Comparison of ENCODE assay signal across 9 cellular contexts in the genomic region with DNA sequence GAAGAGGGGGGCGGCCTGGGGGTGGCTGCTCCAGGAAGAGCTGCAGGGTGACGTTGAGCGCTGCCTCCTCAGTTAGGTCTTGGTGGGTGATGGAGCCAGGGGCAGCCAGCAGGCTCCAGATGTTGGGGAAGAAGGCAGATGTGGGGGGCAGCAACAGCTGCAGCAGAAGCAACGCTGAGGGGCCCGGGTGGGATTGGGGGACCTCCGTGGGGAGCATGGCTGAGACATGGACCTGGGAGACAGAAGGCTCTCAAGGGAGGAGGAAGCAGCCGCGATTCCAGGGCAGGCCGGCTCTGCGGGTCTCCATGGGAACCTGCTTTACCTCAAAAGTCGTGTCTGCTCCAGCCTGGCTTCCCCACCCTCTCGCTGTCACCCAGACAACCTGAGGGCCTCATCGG. TPM values are rescaled to one million over a fixed set of nuclear protein-coding genes. Genes with fewer than 3 reads are reported as not detected.
DNase-seq lines count a peak whose midpoint lies in the region; ATAC-seq, FAIRE-seq and TF ChIP-seq lines count a peak whose summit lies in the region.
"Had no signal": no experiment of that assay in that cellular context is flagged by ENCODE, and none has a peak within 500 bp of the region (broad histone marks: within the 10 kb centered on the region; RNA-seq: fewer than 3 reads in every experiment).

No MANE protein-coding gene starts in this region.

- no peaks in the 10 kb centered on the region for H3K4me1 Mint-ChIP-seq in endothelial cell (ENCODE audit: unreplicated experiment)

- H3K4me1 ChIP-seq in endocrine pancreas (ENCODE audit: control insufficient read depth, insufficient read depth, low read length) (no peaks in the 10 kb centered on the region), skeletal muscle tissue (ENCODE audit: control insufficient read depth in 3 of 3, insufficient read depth in 3 of 3, low read length in 3 of 3) (peaks cover 13 to 32% (median 27%) of the 10 kb centered on the region in 3 donors)

- no peaks in the 10 kb centered on the region for H3K9me3 ChIP-seq in endocrine pancreas (ENCODE audit: control insufficient read depth, low read length)
- H3K9me3 ChIP-seq in skeletal muscle tissue (ENCODE audit: control insufficient read depth in 3 of 3, low read length in 3 of 3), result no peaks in the 10 kb centered on the region

- DNase-seq in NCI-H748 treated with DMSO at 0.1 percent for 48 hours (lab: John Stamatoyannopoulos, UW) (peak; percentile 46), frontal cortex (ENCODE audit: low spot score in 2 of 2) (no peak), endothelial cell (ENCODE audit: low spot score) (no peak)
- DNase-seq in activated effector memory CD4-positive, alpha-beta T cell treated with anti-CD3 and anti-CD28 coated beads, Interleukin-2, amount 50 U/mL, for 16 hours, result no peak

- no peaks in the 10 kb centered on the region for H3K36me3 ChIP-seq in endocrine pancreas (ENCODE audit: control insufficient read depth, insufficient read depth, low read length)
- peaks cover 24 to 31% (median 28%) of the 10 kb centered on the region in 3 donors for H3K36me3 ChIP-seq in skeletal muscle tissue (ENCODE audit: control insufficient read depth in 3 of 3, insufficient read depth in 3 of 3, low read length in 3 of 3)

- FAIRE-seq in frontal cortex (lab: Jason Lieb, UNC), result no peak

- H3K9ac ChIP-seq in endocrine pancreas (ENCODE audit: control insufficient read depth, insufficient read depth, low read length) (peak overlapping the region; percentile 61), skeletal muscle tissue (ENCODE audit: low read depth in 1 of 3, low read length in 3 of 3) (peak overlapping the region; percentile 79 to 86 (median 84))

- no peaks in the 10 kb centered on the region for H3K9me3 Mint-ChIP-seq in endothelial cell (ENCODE audit: unreplicated experiment)

- no peaks in the 10 kb centered on the region for H3K36me3 Mint-ChIP-seq in endothelial cell (ENCODE audit: low read depth, unreplicated experiment)

- H3K4me3 ChIP-seq in endocrine pancreas (ENCODE audit: control insufficient read depth, insufficient read depth, low read length) (no peak overlapping the region), skeletal muscle tissue (ENCODE audit: low read length in 3 of 3) (peak overlapping the region; percentile 65 to 74 (median 71))

- no peak overlapping the region for H3K4me3 Mint-ChIP-seq in endothelial cell (ENCODE audit: unreplicated experiment)

- H3K27me3 ChIP-seq in endocrine pancreas (ENCODE audit: control insufficient read depth, insufficient read depth, low read length) (no peaks in the 10 kb centered on the region), skeletal muscle tissue (ENCODE audit: control insufficient read depth in 3 of 3, insufficient read depth in 3 of 3, low read length in 3 of 3) (no peaks in the 10 kb centered on the region)

- no peak overlapping the region for H3K27ac Mint-ChIP-seq in endothelial cell (ENCODE audit: unreplicated experiment)

- peak overlapping the region; percentile 89 for H3K27ac ChIP-seq in skeletal muscle tissue (ENCODE audit: low read depth, low read length)

- peak; percentile 3 for ATAC-seq in GM18498 (IDR thresholded peaks at IDR 0.05; ENCODE audit: unreplicated experiment)
- ATAC-seq in HG03571 (IDR thresholded peaks at IDR 0.05; ENCODE audit: unreplicated experiment), result no peak

- no peak for TF ChIP-seq CTCF in endothelial cell (IDR thresholded peaks at IDR 0.05; ENCODE audit: unreplicated experiment)

- H3K27me3 Mint-ChIP-seq in endothelial cell (ENCODE audit: unreplicated experiment), result peaks cover 2% of the 10 kb centered on the region

RNA-seq across cellular contexts. Expression of a gene that starts 0.6 kb away (rescaled TPM):
- 1.0 TPM for total RNA-seq in skeletal muscle tissue
- under 0.01 TPM for total RNA-seq in frontal cortex
- 0.74 TPM for total RNA-seq in endothelial cell (ENCODE audit: unreplicated experiment)
- total RNA-seq: SK-MEL-5 had no signal

RNA-seq across cellular contexts. Expression of a gene that starts 14.1 kb away (rescaled TPM):
- total RNA-seq in skeletal muscle tissue (1.0 TPM), frontal cortex (0.82 TPM), endothelial cell (ENCODE audit: unreplicated experiment) (2.4 TPM)

RNA-seq across cellular contexts. Expression of a gene that starts 19.0 kb away (rescaled TPM):
- 42.3 TPM for total RNA-seq in skeletal muscle tissue
- 34.6 TPM for total RNA-seq in frontal cortex
- 53.0 TPM for total RNA-seq in endothelial cell (ENCODE audit: unreplicated experiment)

RNA-seq across cellular contexts. Expression of a gene that starts 30.2 kb away (rescaled TPM):
- 45.9 TPM for total RNA-seq in skeletal muscle tissue
- total RNA-seq in frontal cortex, result 23.6 TPM
- 57.1 TPM for total RNA-seq in endothelial cell (ENCODE audit: unreplicated experiment)

RNA-seq across cellular contexts. Expression of a gene that starts 36.8 kb away (rescaled TPM):
- total RNA-seq in skeletal muscle tissue (3.1 TPM), frontal cortex (2.9 TPM), endothelial cell (ENCODE audit: unreplicated experiment) (16.1 TPM)
